15 cellular contexts compared by ENCODE assay signal in genomic region chr5:90557391-90557790, GRCh38. TPM values are rescaled to one million over a fixed set of nuclear protein-coding genes. Genes with fewer than 3 reads are reported as not detected.
A peak's percentile ranks its signal among the peaks of the same experiment; 100 is the strongest.
DNase-seq lines count a peak whose midpoint lies in the region; ATAC-seq, FAIRE-seq and TF ChIP-seq lines count a peak whose summit lies in the region.
"Had no signal": no experiment of that assay in that cellular context is flagged by ENCODE, and none has a peak within 500 bp of the region (broad histone marks: within the 10 kb centered on the region; RNA-seq: fewer than 3 reads in every experiment).

No MANE protein-coding gene starts in this region.

- peaks cover 22% of the 10 kb centered on the region for H3K4me1 ChIP-seq in Caco-2
- peaks cover 62% of the 10 kb centered on the region for H3K4me1 ChIP-seq in HUES6 (ENCODE audit: control insufficient read depth, insufficient read depth, low read length)
- peaks cover 6 to 15% (median 14%) of the 10 kb centered on the region in 4 donors for H3K4me1 ChIP-seq in upper lobe of left lung
- H3K4me1 ChIP-seq in heart left ventricle: peaks cover 0 to 14% (median 7%) of the 10 kb centered on the region in 12 donors

- TF ChIP-seq EP300 in upper lobe of left lung (IDR thresholded peaks at IDR 0.05): no peak

- DNase-seq in Caco-2: no peak
- DNase-seq in cerebellar cortex (ENCODE audit: low spot score): peak; percentile 21
- no peak for DNase-seq in mesothelial cell of epicardium (ENCODE audit: low spot score in 2 of 2, unreplicated experiment in 2 of 2)
- no peak for DNase-seq in upper lobe of left lung
- no peak for DNase-seq in RCC 7860 (ENCODE audit: low spot score)
- no peak for DNase-seq in heart left ventricle
- DNase-seq: activated CD4-positive, alpha-beta T cell treated with anti-CD3 and anti-CD28 coated beads for 36 hours; activated T-cell treated with anti-CD3 and anti-CD28 coated beads, Interleukin-2, amount 50 U/mL, for 4 hours; COR-L47; SIG-M5; stimulated activated CD4-positive, alpha-beta T cell treated with anti-CD3 and anti-CD28 coated beads, Interleukin-1b, Interleukin-23, amount 100 ng/mL, for 48 hours had no signal

- H3K4me3 Mint-ChIP-seq in Caco-2 (ENCODE audit: unreplicated experiment) (peak overlapping the region; percentile 93), mesothelial cell of epicardium (peak overlapping the region; percentile 84)

- CTCF ChIA-PET in Caco-2 (lab: Charles Lee): no interaction called here

- TF ChIP-seq CTCF in Caco-2 (IDR thresholded peaks at IDR 0.05; ENCODE audit: insufficient read depth in 1 of 2, low read depth in 1 of 2, low read length in 1 of 2, severe bottlenecking in 1 of 2, unreplicated experiment in 1 of 2) (no peak), mesothelial cell of epicardium (IDR thresholded peaks at IDR 0.05; ENCODE audit: unreplicated experiment) (no peak), upper lobe of left lung (IDR thresholded peaks at IDR 0.05) (no peak), heart left ventricle (IDR thresholded peaks at IDR 0.05) (no peak)

- H3K36me3 Mint-ChIP-seq in Caco-2 (ENCODE audit: insufficient read depth, unreplicated experiment) (peaks cover 9% of the 10 kb centered on the region), mesothelial cell of epicardium (no peaks in the 10 kb centered on the region)

- no peaks in the 10 kb centered on the region for H3K9me3 Mint-ChIP-seq in Caco-2 (ENCODE audit: unreplicated experiment)
- H3K9me3 Mint-ChIP-seq in mesothelial cell of epicardium: no peaks in the 10 kb centered on the region
- H3K9me3 Mint-ChIP-seq: activated T-cell treated with anti-CD3 and anti-CD28 coated beads, Interleukin-2, amount 50 U/mL, for 4 hours had no signal

- H3K27ac Mint-ChIP-seq in Caco-2 (ENCODE audit: unreplicated experiment): no peak overlapping the region
- H3K27ac Mint-ChIP-seq in mesothelial cell of epicardium: no peak overlapping the region
- H3K27ac Mint-ChIP-seq: activated CD4-positive, alpha-beta T cell treated with anti-CD3 and anti-CD28 coated beads for 36 hours had no signal

- no peaks in the 10 kb centered on the region for H3K27me3 ChIP-seq in Caco-2 (replicated peaks; ENCODE audit: control insufficient read depth, insufficient read depth, low read length)
- peaks cover 19% of the 10 kb centered on the region; the same call in 1 of the 2 replicates for H3K27me3 ChIP-seq in HUES6 (ENCODE audit: control insufficient read depth, insufficient read depth, low read length)
- H3K27me3 ChIP-seq in upper lobe of left lung: peaks cover 0 to 11% (median 4%) of the 10 kb centered on the region in 4 donors
- H3K27me3 ChIP-seq in heart left ventricle: peaks cover 7 to 77% (median 33%) of the 10 kb centered on the region in 9 donors

- H3K27ac ChIP-seq in HUES6 (ENCODE audit: low read depth, low read length) (no peak overlapping the region), upper lobe of left lung (no peak overlapping the region), heart left ventricle (no peak overlapping the region)
- H3K27ac ChIP-seq: epithelial cell of prostate had no signal

- no peak for FAIRE-seq in RCC 7860 (lab: Jason Lieb, UNC)

- intact Hi-C loops in Caco-2 (cut with micrococcal nuclease; ENCODE audit: unreplicated experiment) (loop anchor here (2.0 to 10.0 kb wide), 3 partner anchors 13 to 253 kb away; no protein-coding TSS in a partner anchor), heart left ventricle (cut with DNase I) (no loop called here)

- TF ChIP-seq POLR2A in upper lobe of left lung (IDR thresholded peaks at IDR 0.05): no peak
- no peak for TF ChIP-seq POLR2A in heart left ventricle (IDR thresholded peaks at IDR 0.05)

- ATAC-seq in upper lobe of left lung (ENCODE audit: low FRiP score in 2 of 2) (no peak), HG03045 (IDR thresholded peaks at IDR 0.05; ENCODE audit: unreplicated experiment) (no peak), heart left ventricle (no peak)
- ATAC-seq: activated CD4-positive, alpha-beta T cell treated with anti-CD3 and anti-CD28 coated beads for 36 hours; activated T-cell treated with anti-CD3 and anti-CD28 coated beads, Interleukin-2, amount 50 U/mL, for 4 hours had no signal

- 11 to 21% methylated on average over 9 of the region's 9 CpGs for WGBS in upper lobe of left lung, 2 donors
- 7 to 18% (median 10%) methylated on average over 9 of the region's 9 CpGs for WGBS in heart left ventricle, 4 donors

- H3K36me3 ChIP-seq in Caco-2 (ENCODE audit: control insufficient read depth, insufficient read depth, low read length) (no peaks in the 10 kb centered on the region), HUES6 (ENCODE audit: control insufficient read depth, insufficient read depth, low read length) (no peaks in the 10 kb centered on the region), upper lobe of left lung (no peaks in the 10 kb centered on the region), heart left ventricle (no peaks in the 10 kb centered on the region)

- H3K9me3 ChIP-seq in Caco-2: no peaks in the 10 kb centered on the region
- H3K9me3 ChIP-seq in HUES6 (ENCODE audit: control insufficient read depth, insufficient read depth, low read depth, low read length): no peaks in the 10 kb centered on the region
- H3K9me3 ChIP-seq in upper lobe of left lung: no peaks in the 10 kb centered on the region
- no peaks in the 10 kb centered on the region for H3K9me3 ChIP-seq in heart left ventricle

- no TSS peak for BruUV-seq in Caco-2 (replicated peaks; lab: Mats Ljungman, UMichigan)

- H3K4me3 ChIP-seq in Caco-2 (ENCODE audit: low read depth, low read length) (peak overlapping the region; percentile 65), HUES6 (ENCODE audit: low read depth, low read length) (peak overlapping the region; percentile 84), upper lobe of left lung (peak overlapping the region in 2 of 4 donors; percentile 36 to 60), heart left ventricle (no peak overlapping the region)

- H3K4me1 Mint-ChIP-seq in Caco-2 (ENCODE audit: low read depth, unreplicated experiment): peaks cover 36% of the 10 kb centered on the region
- H3K4me1 Mint-ChIP-seq in mesothelial cell of epicardium: peaks cover 11% of the 10 kb centered on the region

- H3K27me3 Mint-ChIP-seq in Caco-2 (ENCODE audit: insufficient read depth, unreplicated experiment) (no peaks in the 10 kb centered on the region), mesothelial cell of epicardium (ENCODE audit: low read depth) (peaks cover 69% of the 10 kb centered on the region)

- POLR2A ChIA-PET in Caco-2 (lab: Charles Lee): no interaction called here

- H3K9ac ChIP-seq in HUES6 (ENCODE audit: low read length): peak overlapping the region; percentile 76

RNA-seq across cellular contexts. Expression of gene ADGRV1, which starts 1.2 kb away (rescaled TPM):
- 23.2 and 31.1 TPM in 2 replicates for total RNA-seq in Caco-2 (2022)
- total RNA-seq in mesothelial cell of epicardium: 22.2 to 25.4 TPM (median 24.6 TPM) in 3 replicates
- 100 to 1,000 TPM in 2 of 6 donors, 10 to 100 TPM in 4; 22.3 to 129 (median 60.4) TPM for total RNA-seq in upper lobe of left lung
- under 1 TPM in 2 of 9 donors, not detected in 7; 0.25 to 0.29 TPM for total RNA-seq in heart left ventricle
- not detected for polyA plus RNA-seq in heart left ventricle
- total RNA-seq: MCF 10A had no signal

RNA-seq across cellular contexts. Expression of gene LYSMD3, which starts 28.0 kb away (rescaled TPM):
- total RNA-seq in Caco-2 (2022) (13.9 and 15.3 TPM in 2 replicates), mesothelial cell of epicardium (14.5 to 16.8 TPM (median 14.8 TPM) in 3 replicates), upper lobe of left lung (10 to 100 TPM in 4 of 6 donors, 1 to 10 TPM in 2; 4.2 to 37.5 (median 18.9) TPM), heart left ventricle (10 to 100 TPM; 13.1 to 23.3 (median 18.4) TPM)
- 10 to 100 TPM in 1 of 2 donors, 1 to 10 TPM in 1; 5.4 to 20.4 TPM for polyA plus RNA-seq in heart left ventricle

Comparison
In these comparisons a context has a peak if more than half of its experiments do, and no peak if none do; other contexts are left out.
1. H3K4me3 ChIP-seq: peak in Caco-2 (single experiment) and HUES6 (single experiment); none in heart left ventricle (0 of 12).
2. RNA of gene ADGRV1, which starts 1.2 kb away (total RNA-seq): 22.3 to 129 TPM in upper lobe of left lung, 22.2 to 25.4 TPM in mesothelial cell of epicardium and 23.2 to 31.1 TPM in Caco-2; 0.25 to 0.29 TPM in heart left ventricle; every median in the first group is over 10 times any median in the second.